Comparison of ENCODE assay signal across 19 cellular contexts in genomic region chr3:43061101-43061895, GRCh38. TPM values are rescaled to one million over a fixed set of nuclear protein-coding genes. Genes with fewer than 3 reads are reported as not detected.
DNase-seq lines count a peak whose midpoint lies in the region; ATAC-seq and TF ChIP-seq lines count a peak whose summit lies in the region.
"Had no signal": no experiment of that assay in that cellular context is flagged by ENCODE, and none has a peak within 500 bp of the region (broad histone marks: within the 10 kb centered on the region; RNA-seq: fewer than 3 reads in every experiment).

No MANE protein-coding gene starts in this region.

- no peak overlapping the region for H4K91ac ChIP-seq in trophoblast cell (ENCODE audit: low read depth, low read length)

- H3K9me3 ChIP-seq in KOPT-K1 (ENCODE audit: insufficient read depth, low read length, poor library complexity, severe bottlenecking) (no peaks in the 10 kb centered on the region), esophagus muscularis mucosa (peaks cover 0 to 10% (median 4%) of the 10 kb centered on the region in 4 donors), trophoblast cell (ENCODE audit: insufficient read depth, low read depth, low read length) (peaks cover 2% of the 10 kb centered on the region)

- H3K79me1 ChIP-seq in trophoblast cell (ENCODE audit: low read length) = no peaks in the 10 kb centered on the region

- H2BK120ac ChIP-seq in trophoblast cell (ENCODE audit: insufficient read depth, low read length, poor library complexity) = no peak overlapping the region

- 80% methylated on average over 8 of the region's 8 CpGs for WGBS in esophagus muscularis mucosa
- no CpG with 5 or more reads among the region's 8 CpGs for WGBS in trophoblast cell (ENCODE audit: extremely low coverage, insufficient coverage, insufficient read length)

- TF ChIP-seq CTCF in esophagus muscularis mucosa (IDR thresholded peaks at IDR 0.05) = no peak

- no peak overlapping the region for H3K4me2 ChIP-seq in trophoblast cell (ENCODE audit: low read length)

- peak overlapping the region in 8 of 10 donors; percentile 48 to 84 (median 69) for H3K4me3 Mint-ChIP-seq in naive thymus-derived CD8-positive, alpha-beta T cell
- H3K4me3 Mint-ChIP-seq: CD14-positive monocyte had no signal

- no peak overlapping the region for H2AFZ ChIP-seq in trophoblast cell (ENCODE audit: insufficient read depth, low read length, poor library complexity)

- H3K27ac ChIP-seq in KOPT-K1 (ENCODE audit: low read depth, low read length, poor library complexity, severe bottlenecking) (peak overlapping the region; percentile 70), esophagus muscularis mucosa (replicated peaks in 1 of 4) (no peak overlapping the region), trophoblast cell (ENCODE audit: low read depth, low read length) (no peak overlapping the region)

- POLR2A ChIA-PET in naive thymus-derived CD8-positive, alpha-beta T cell (lab: Charles Lee) = interaction anchor here (0.6 to 2.6 kb wide), 4 partner anchors 37 to 736 kb away, joined by 3 to 10 read pairs (median 4); partner anchors contain the start of gene POMGNT2

- no peaks in the 10 kb centered on the region for H3K27me3 ChIP-seq in esophagus muscularis mucosa
- H3K27me3 ChIP-seq in trophoblast cell (ENCODE audit: insufficient read depth, low read length) = no peaks in the 10 kb centered on the region

- ATAC-seq in naive thymus-derived CD8-positive, alpha-beta T cell = no peak

- no peak overlapping the region for H3K18ac ChIP-seq in trophoblast cell (ENCODE audit: low read length)

- no peak overlapping the region for H2BK5ac ChIP-seq in trophoblast cell (ENCODE audit: low read depth, low read length, poor library complexity)

- H3K4me3 ChIP-seq in esophagus muscularis mucosa (no peak overlapping the region), trophoblast cell (ENCODE audit: low read depth, low read length) (no peak overlapping the region)
- H3K4me3 ChIP-seq: K562 had no signal

- no peaks in the 10 kb centered on the region for H3K36me3 Mint-ChIP-seq in naive thymus-derived CD8-positive, alpha-beta T cell
- H3K36me3 Mint-ChIP-seq: CD14-positive monocyte had no signal

- H4K8ac ChIP-seq in trophoblast cell (ENCODE audit: low read depth, low read length) = no peak overlapping the region

- no peak overlapping the region for H3K14ac ChIP-seq in trophoblast cell (ENCODE audit: low read length)

- H3K4ac ChIP-seq in trophoblast cell (ENCODE audit: low read depth, low read length) = no peak overlapping the region

- H3K79me2 ChIP-seq in trophoblast cell (ENCODE audit: control insufficient read depth, insufficient read depth, low read length, poor library complexity) = no peaks in the 10 kb centered on the region

- H3K4me1 Mint-ChIP-seq in naive thymus-derived CD8-positive, alpha-beta T cell = peaks cover 9 to 39% (median 26%) of the 10 kb centered on the region in 4 donors
- H3K4me1 Mint-ChIP-seq: CD14-positive monocyte had no signal

- H3K27me3 Mint-ChIP-seq in naive thymus-derived CD8-positive, alpha-beta T cell = no peaks in the 10 kb centered on the region

- no peak for TF ChIP-seq POLR2A in esophagus muscularis mucosa (IDR thresholded peaks at IDR 0.05; ENCODE audit: low read depth)

- H3K36me3 ChIP-seq in KOPT-K1 (ENCODE audit: insufficient read depth, low read length) (no peaks in the 10 kb centered on the region), esophagus muscularis mucosa (no peaks in the 10 kb centered on the region), trophoblast cell (ENCODE audit: control insufficient read depth in 1 of 2, insufficient read depth in 2 of 2, low read length in 2 of 2) (no peaks in the 10 kb centered on the region)

- H4K12ac ChIP-seq in trophoblast cell (ENCODE audit: low read depth, low read length) = no peak overlapping the region

- TF ChIP-seq EP300 in esophagus muscularis mucosa (IDR thresholded peaks at IDR 0.05) = no peak

- no peak overlapping the region for H2BK12ac ChIP-seq in trophoblast cell (ENCODE audit: low read length)

- H3K9me3 Mint-ChIP-seq in naive thymus-derived CD8-positive, alpha-beta T cell = peaks cover 0 to 2% (median 0%) of the 10 kb centered on the region in 9 donors

- intact Hi-C loops in esophagus muscularis mucosa (cut with DNase I) = no loop called here

- peak; percentile 22 for DNase-seq in SKM-1 treated with dmso at 0.1 percent for 144 hours (lab: John Stamatoyannopoulos, UW; ENCODE audit: unreplicated experiment)
- DNase-seq in SKM-1 (lab: John Stamatoyannopoulos, UW; ENCODE audit: unreplicated experiment) = no peak
- DNase-seq in esophagus muscularis mucosa (ENCODE audit: extremely low spot score) = peak; percentile 82
- no peak for DNase-seq in naive thymus-derived CD8-positive, alpha-beta T cell
- DNase-seq in trophoblast cell = no peak
- DNase-seq in midbrain (lab: John Stamatoyannopoulos, UW) = no peak
- DNase-seq: ACHN; AML-193; COR-L47; NCI-H1092; NCI-H146; NCI-H2107; NCI-H2227 treated with DMSO at 0.1 percent for 48 hours; NCI-H526 treated with DMSO at 0.1 percent for 48 hours; NK-92 treated with Interleukin-12 subunit alpha and Interleukin-12 subunit beta, amount 100 ng/mL, for 24 hours; RPMI8226 had no signal

- peak overlapping the region; percentile 15 to 95 (median 76) for H3K27ac Mint-ChIP-seq in naive thymus-derived CD8-positive, alpha-beta T cell

- no peak overlapping the region for H3K23ac ChIP-seq in trophoblast cell (ENCODE audit: low read length)

- H3K9ac ChIP-seq in trophoblast cell (ENCODE audit: low read length) = no peak overlapping the region

- no peak overlapping the region for H2AK5ac ChIP-seq in trophoblast cell (ENCODE audit: low read length)

- H3K4me1 ChIP-seq in esophagus muscularis mucosa (peaks cover 0 to 14% (median 0%) of the 10 kb centered on the region in 4 donors), trophoblast cell (ENCODE audit: control insufficient read depth in 1 of 2, insufficient read depth in 2 of 2, low read length in 2 of 2) (no peaks in the 10 kb centered on the region)

RNA-seq across cellular contexts. Expression of gene POMGNT2, which starts 44.6 kb away (rescaled TPM):
- total RNA-seq in esophagus muscularis mucosa = 10 to 100 TPM; 22.4 to 39.6 (median 31.1) TPM
- total RNA-seq in naive thymus-derived CD8-positive, alpha-beta T cell = 1 to 10 TPM; 5.5 to 5.6 TPM
- polyA plus RNA-seq in naive thymus-derived CD8-positive, alpha-beta T cell = 10 to 100 TPM in 1 of 3 donors, 1 to 10 TPM in 2; 6.3 to 10.3 (median 7.3) TPM
- polyA plus RNA-seq in trophoblast cell (2013) = 7.0 and 7.2 TPM in 2 replicates

Comparison
In these comparisons a context has a peak if more than half of its experiments do, and no peak if none do; other contexts are left out.
1. DNase-seq: peak in SKM-1 treated with dmso at 0.1 percent for 144 hours (single experiment) and esophagus muscularis mucosa (single experiment); none in SKM-1 (single experiment), naive thymus-derived CD8-positive, alpha-beta T cell (0 of 10), trophoblast cell (0 of 2) and midbrain (single experiment).